In genomic region chr11:6576471-6577373, GRCh38 we compare ENCODE assay signal across 1 cellular context.
TF ChIP-seq lines count a peak whose summit lies in the region.

No MANE protein-coding gene starts in this region.

TF ChIP-seq in K562, 482 proteins besides CTCF, POLR2A, EP300 and RAD21 (continued from another document):
- TF ChIP-seq NFATC3 (IDR thresholded peaks at IDR 0.05) (no peak), MED1 (CRISPR knock-in tag; IDR thresholded peaks at IDR 0.05; ENCODE audit: borderline replicate concordance) (no peak), IRF1 (CRISPR knock-in tag; IDR thresholded peaks at IDR 0.05; ENCODE audit: borderline replicate concordance) (no peak)
